7 cellular contexts compared by ENCODE assay signal in the genomic region with DNA sequence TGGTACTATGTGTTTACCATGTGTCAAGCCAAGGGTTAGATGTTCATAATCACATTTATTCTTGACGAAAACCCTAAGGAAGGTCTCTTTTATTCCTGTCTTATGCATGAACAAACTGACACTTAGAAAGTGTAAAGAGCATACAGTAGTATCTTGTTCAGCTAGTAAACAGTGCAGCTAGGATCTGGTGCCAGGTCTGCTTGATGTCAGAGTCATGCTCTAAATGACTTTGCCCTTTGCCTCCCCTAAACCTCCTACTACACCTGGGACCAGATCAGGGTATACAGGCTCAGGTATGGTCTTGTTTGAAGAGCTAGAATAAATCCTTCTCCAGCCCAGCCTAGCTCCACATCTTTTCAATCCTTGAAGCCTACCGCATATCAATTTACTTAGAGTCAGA.
"Had no signal": no experiment of that assay in that cellular context is flagged by ENCODE, and none has a peak within 500 bp of the region (broad histone marks: within the 10 kb centered on the region; RNA-seq: fewer than 3 reads in every experiment).

No MANE protein-coding gene starts in this region.

- FAIRE-seq: HTR-8/SVneo, K562 had no signal

- H3K9ac ChIP-seq: KMS-11 had no signal

- H3K4me2 ChIP-seq: KMS-11 had no signal

- ATAC-seq: K562 had no signal

- H3K4me3 ChIP-seq: K562 had no signal

- H3K27ac ChIP-seq: HL-60, KMS-11 had no signal

- DNase-seq: IMR-90, KBM-7, KG1 had no signal
